Comparison of ENCODE assay signal across 11 cellular contexts in genomic region chr19:8239528-8240273, GRCh38. TPM values are rescaled to one million over a fixed set of nuclear protein-coding genes. Genes with fewer than 3 reads are reported as not detected.
DNase-seq lines count a peak whose midpoint lies in the region; ATAC-seq and TF ChIP-seq lines count a peak whose summit lies in the region.
"Had no signal": no experiment of that assay in that cellular context is flagged by ENCODE, and none has a peak within 500 bp of the region (broad histone marks: within the 10 kb centered on the region; RNA-seq: fewer than 3 reads in every experiment).

No MANE protein-coding gene starts in this region.

- H3K4me3 ChIP-seq in right lobe of liver, result no peak overlapping the region
- peak overlapping the region; percentile 50 for H3K4me3 ChIP-seq in thoracic aorta
- H3K4me3 ChIP-seq: HAP-1 had no signal

- no peak for TF ChIP-seq POLR2A in right lobe of liver (IDR thresholded peaks at IDR 0.05)

- H3K27ac Mint-ChIP-seq in activated T-cell treated with anti-CD3 and anti-CD28 coated beads, Interleukin-2, amount 50 U/mL, for 72 hours, result no peak overlapping the region
- peak overlapping the region; percentile 73 for H3K27ac Mint-ChIP-seq in activated CD8-positive, alpha-beta T cell treated with anti-CD3 and anti-CD28 coated beads, Interleukin-2, amount 10 ng/mL, durations not matched to agents 7 days and 5 days

- H3K36me3 Mint-ChIP-seq in activated T-cell treated with anti-CD3 and anti-CD28 coated beads, Interleukin-2, amount 50 U/mL, for 72 hours (ENCODE audit: insufficient read depth in 2 of 2), result peaks cover 7 to 11% of the 10 kb centered on the region in 2 donors
- peaks cover 44% of the 10 kb centered on the region for H3K36me3 Mint-ChIP-seq in activated CD8-positive, alpha-beta T cell treated with anti-CD3 and anti-CD28 coated beads, Interleukin-2, amount 10 ng/mL, durations not matched to agents 7 days and 5 days (ENCODE audit: low read depth)

- peak overlapping the region; percentile 42 to 68 for H3K4me3 Mint-ChIP-seq in activated T-cell treated with anti-CD3 and anti-CD28 coated beads, Interleukin-2, amount 50 U/mL, for 72 hours
- H3K4me3 Mint-ChIP-seq in activated CD8-positive, alpha-beta T cell treated with anti-CD3 and anti-CD28 coated beads, Interleukin-2, amount 10 ng/mL, durations not matched to agents 7 days and 5 days, result no peak overlapping the region

- H3K4me1 Mint-ChIP-seq in activated T-cell treated with anti-CD3 and anti-CD28 coated beads, Interleukin-2, amount 50 U/mL, for 72 hours (ENCODE audit: low read depth), result peaks cover 13% of the 10 kb centered on the region
- H3K4me1 Mint-ChIP-seq in activated CD8-positive, alpha-beta T cell treated with anti-CD3 and anti-CD28 coated beads, Interleukin-2, amount 10 ng/mL, durations not matched to agents 7 days and 5 days (ENCODE audit: low read depth), result peaks cover 16% of the 10 kb centered on the region

- POLR2A ChIA-PET in activated CD8-positive, alpha-beta T cell treated with anti-CD3 and anti-CD28 coated beads, Interleukin-2, amount 10 ng/mL, durations not matched to agents 7 days and 5 days (lab: Charles Lee), result interaction anchor here (3.2 kb wide), 1 partner anchor 45 kb away, joined by 13 read pairs; no protein-coding TSS in a partner anchor

- H3K27me3 Mint-ChIP-seq in activated T-cell treated with anti-CD3 and anti-CD28 coated beads, Interleukin-2, amount 50 U/mL, for 72 hours (ENCODE audit: low read depth), result no peaks in the 10 kb centered on the region
- no peaks in the 10 kb centered on the region for H3K27me3 Mint-ChIP-seq in activated CD8-positive, alpha-beta T cell treated with anti-CD3 and anti-CD28 coated beads, Interleukin-2, amount 10 ng/mL, durations not matched to agents 7 days and 5 days (ENCODE audit: low read depth)
- H3K27me3 Mint-ChIP-seq: T-cell had no signal

- no peak for TF ChIP-seq CTCF in right lobe of liver (IDR thresholded peaks at IDR 0.05)
- TF ChIP-seq CTCF in thoracic aorta (IDR thresholded peaks at IDR 0.05), result no peak

- H3K36me3 ChIP-seq in right lobe of liver, result no peaks in the 10 kb centered on the region
- no peaks in the 10 kb centered on the region for H3K36me3 ChIP-seq in thoracic aorta
- H3K36me3 ChIP-seq: HAP-1 had no signal

- WGBS in right lobe of liver (ENCODE audit: insufficient coverage, low coverage, low lambda C conversion rate, missing lambda C conversion rate), result 100% methylated on average over 1 of the region's 3 CpGs

- CTCF ChIA-PET in activated CD8-positive, alpha-beta T cell treated with anti-CD3 and anti-CD28 coated beads, Interleukin-2, amount 10 ng/mL, durations not matched to agents 7 days and 5 days (lab: Charles Lee), result interaction anchor here (1.0 to 1.2 kb wide), 2 partner anchors 14 to 85 kb away, joined by 3 to 4 read pairs; no protein-coding TSS in a partner anchor

- H3K4me1 ChIP-seq in right lobe of liver, result peaks cover 0 to 31% (median 5%) of the 10 kb centered on the region in 4 donors
- peaks cover 12 to 19% of the 10 kb centered on the region in 2 donors for H3K4me1 ChIP-seq in thoracic aorta (ENCODE audit: control insufficient read depth in 1 of 2, low read depth in 2 of 2)

- DNase-seq in activated T-cell treated with anti-CD3 and anti-CD28 coated beads, Interleukin-2, amount 50 U/mL, for 72 hours, result no peak
- no peak for DNase-seq in activated T-cell treated with anti-CD3 and anti-CD28 coated beads, Interleukin-2, amount 50 U/mL, for 1 hour
- DNase-seq in activated CD8-positive, alpha-beta T cell treated with anti-CD3 and anti-CD28 coated beads, Interleukin-2, amount 10 ng/mL, durations not matched to agents 7 days and 5 days, result no peak
- no peak for DNase-seq in right lobe of liver
- DNase-seq in thoracic aorta (ENCODE audit: low spot score), result no peak
- DNase-seq in OCI-M1 (lab: John Stamatoyannopoulos, UW), result no peak

- H3K27me3 ChIP-seq in right lobe of liver (no peaks in the 10 kb centered on the region), thoracic aorta (replicated peaks; ENCODE audit: insufficient read depth) (no peaks in the 10 kb centered on the region)
- H3K27me3 ChIP-seq: foreskin keratinocyte had no signal

- H3K27ac ChIP-seq in right lobe of liver (peak overlapping the region in 2 of 3 donors; percentile 24 to 77), thoracic aorta (no peak overlapping the region)
- H3K27ac ChIP-seq: foreskin keratinocyte had no signal

- peak; percentile 14 to 23 for ATAC-seq in activated T-cell treated with anti-CD3 and anti-CD28 coated beads, Interleukin-2, amount 50 U/mL, for 72 hours (replicated peaks in 1 of 2)
- no peak for ATAC-seq in activated CD8-positive, alpha-beta T cell treated with anti-CD3 and anti-CD28 coated beads, Interleukin-2, amount 10 ng/mL, durations not matched to agents 7 days and 5 days
- ATAC-seq in right lobe of liver, result peak in 1 of 4 donors; percentile 8
- no peak for ATAC-seq in thoracic aorta (ENCODE audit: insufficient number of reproducible peaks, low FRiP score, low read depth)
- ATAC-seq in HG02870 (IDR thresholded peaks at IDR 0.05; ENCODE audit: unreplicated experiment), result no peak
- ATAC-seq in GM18519 (IDR thresholded peaks at IDR 0.05; ENCODE audit: low FRiP score, unreplicated experiment), result no peak

- peaks cover 4 to 6% of the 10 kb centered on the region in 2 donors for H3K9me3 Mint-ChIP-seq in activated T-cell treated with anti-CD3 and anti-CD28 coated beads, Interleukin-2, amount 50 U/mL, for 72 hours
- H3K9me3 Mint-ChIP-seq in activated CD8-positive, alpha-beta T cell treated with anti-CD3 and anti-CD28 coated beads, Interleukin-2, amount 10 ng/mL, durations not matched to agents 7 days and 5 days (ENCODE audit: insufficient read depth), result peaks cover 6% of the 10 kb centered on the region

- intact Hi-C loops in right lobe of liver (cut with DNase I), result no loop called here

- H3K9me3 ChIP-seq in right lobe of liver, result no peaks in the 10 kb centered on the region
- H3K9me3 ChIP-seq in thoracic aorta, result no peaks in the 10 kb centered on the region

RNA-seq across cellular contexts. Expression of gene CERS4, which starts 30.5 kb away (rescaled TPM):
- 10 to 100 TPM; 23.2 to 29.5 TPM for total RNA-seq in activated T-cell treated with anti-CD3 and anti-CD28 coated beads, Interleukin-2, amount 50 U/mL, for 72 hours
- 10 to 100 TPM; 27.7 to 28.1 TPM for total RNA-seq in activated CD8-positive, alpha-beta T cell treated with anti-CD3 and anti-CD28 coated beads, Interleukin-2, amount 10 ng/mL, durations not matched to agents 7 days and 5 days
- total RNA-seq in right lobe of liver, result 10 to 100 TPM; 38.6 to 75.4 (median 58.3) TPM
- total RNA-seq in thoracic aorta, result 10 to 100 TPM; 21.9 to 29.7 TPM

Comparison
In these comparisons a context has a peak if more than half of its experiments do, and no peak if none do; other contexts are left out.
1. ATAC-seq: peak in activated T-cell treated with anti-CD3 and anti-CD28 coated beads, Interleukin-2, amount 50 U/mL, for 72 hours (2 of 2); none in activated CD8-positive, alpha-beta T cell treated with anti-CD3 and anti-CD28 coated beads, Interleukin-2, amount 10 ng/mL, durations not matched to agents 7 days and 5 days (single experiment), thoracic aorta (single experiment), HG02870 (single experiment) and GM18519 (single experiment).
2. H3K27ac ChIP-seq: peak in right lobe of liver (2 of 3); none in thoracic aorta (0 of 2).